ENCODE assay signal across 27 cellular contexts in the genomic region with DNA sequence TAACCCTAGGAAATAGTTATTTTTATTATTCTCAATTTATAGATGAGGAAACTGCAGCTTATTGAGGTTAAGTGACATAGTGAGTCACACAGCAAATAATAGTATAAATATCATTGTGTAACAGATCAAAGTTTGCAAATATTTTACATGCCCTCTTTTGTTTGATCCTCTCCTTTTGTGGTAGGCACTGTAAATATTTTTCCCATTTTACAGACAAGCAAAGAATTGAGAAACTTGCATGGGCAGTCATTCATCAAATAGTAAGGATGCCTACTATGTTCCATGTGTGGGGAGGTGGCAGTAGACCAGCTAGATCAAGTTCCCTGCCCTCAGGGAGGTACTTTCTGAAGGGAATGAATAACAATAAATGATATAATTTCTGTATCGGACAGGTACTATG.
"Had no signal": no experiment of that assay in that cellular context is flagged by ENCODE, and none has a peak within 500 bp of the region (broad histone marks: within the 10 kb centered on the region; RNA-seq: fewer than 3 reads in every experiment).

No MANE protein-coding gene starts in this region.

- H3K4me3 Mint-ChIP-seq: dendritic cell treated with granulocyte-macrophage colony-stimulating factor and Interleukin-4, amounts not matched to agents 40 ng/mL and 50 ng/mL, for 4 days; effector memory CD8-positive, alpha-beta T cell; endodermal cell; mesothelial cell of epicardium; naive B cell; naive thymus-derived CD8-positive, alpha-beta T cell had no signal

- FAIRE-seq: endometrium, islet of Langerhans, keratinocyte had no signal

- H3K27ac ChIP-seq: coronary artery, epithelial cell of prostate, esophagus squamous epithelium, gastrocnemius medialis, heart right ventricle, left lung, lower lobe of right lung had no signal

- H3K4me1 ChIP-seq: esophagus squamous epithelium, left lung, lower lobe of right lung had no signal

- ATAC-seq: effector memory CD8-positive, alpha-beta T cell; esophagus mucosa; gastrocnemius medialis; heart right ventricle; left cardiac atrium; left lung; left ventricle myocardium superior; lower lobe of right lung; mucosa of descending colon; naive thymus-derived CD8-positive, alpha-beta T cell had no signal

- H3K27me3 ChIP-seq: esophagus squamous epithelium, gastrocnemius medialis, heart right ventricle, left lung had no signal

- DNase-seq: effector CD8-positive, alpha-beta T cell; effector memory CD8-positive, alpha-beta T cell; endodermal cell; esophagus squamous epithelium; foreskin fibroblast; foreskin melanocyte; gastrocnemius medialis; glutamatergic neuron; head of caudate nucleus; heart right ventricle; hippocampal formation; left cardiac atrium; left lung; left ventricle myocardium superior; lower lobe of right lung; mesenchymal stem cell; mucosa of descending colon; naive B cell; naive thymus-derived CD8-positive, alpha-beta T cell had no signal

- H3K27me3 Mint-ChIP-seq: dendritic cell treated with granulocyte-macrophage colony-stimulating factor and Interleukin-4, amounts not matched to agents 40 ng/mL and 50 ng/mL, for 4 days; effector memory CD8-positive, alpha-beta T cell; naive B cell; naive thymus-derived CD8-positive, alpha-beta T cell had no signal

- H3K9me3 ChIP-seq: esophagus squamous epithelium, gastrocnemius medialis, heart right ventricle, left lung, lower lobe of right lung, mucosa of descending colon had no signal

- H3K4me1 Mint-ChIP-seq: endodermal cell, mesothelial cell of epicardium had no signal

- H3K4me3 ChIP-seq: coronary artery, esophagus squamous epithelium, gastrocnemius medialis, heart right ventricle, left lung, lower lobe of right lung, mucosa of descending colon had no signal

- H3K27ac Mint-ChIP-seq: dendritic cell treated with granulocyte-macrophage colony-stimulating factor and Interleukin-4, amounts not matched to agents 40 ng/mL and 50 ng/mL, for 4 days; effector memory CD8-positive, alpha-beta T cell; endodermal cell; mesothelial cell of epicardium had no signal

- H3K36me3 ChIP-seq: lower lobe of right lung had no signal

- H3K9me3 Mint-ChIP-seq: dendritic cell treated with granulocyte-macrophage colony-stimulating factor and Interleukin-4, amounts not matched to agents 40 ng/mL and 50 ng/mL, for 4 days had no signal
